Comparison of ENCODE assay signal across 8 cellular contexts in genomic region chr2:98935111-98935770, GRCh38. TPM values are rescaled to one million over a fixed set of nuclear protein-coding genes. Genes with fewer than 3 reads are reported as not detected.
DNase-seq lines count a peak whose midpoint lies in the region; ATAC-seq, FAIRE-seq and TF ChIP-seq lines count a peak whose summit lies in the region.

No MANE protein-coding gene starts in this region.

- no peak overlapping the region for H2AFZ ChIP-seq in GM12878 (ENCODE audit: control insufficient read depth, low read depth, low read length)
- H2AFZ ChIP-seq in Karpas-422 (ENCODE audit: low read length), result no peak overlapping the region

- no peak for TF ChIP-seq CTCF in GM12878 (IDR thresholded peaks at IDR 0.05 in 2 of 3, conservative IDR thresholded peaks at IDR 0.05 in 1 of 3; ENCODE audit: control insufficient read depth in 2 of 3, extremely low read depth in 1 of 3, insufficient read depth in 1 of 3, low read depth in 3 of 3, low read length in 3 of 3)

- peak overlapping the region; percentile 46 for H3K27ac Mint-ChIP-seq in activated naive CD4-positive, alpha-beta T cell treated with anti-CD3 and anti-CD28 coated beads, Interleukin-2, amount 50 U/mL, for 24 hours
- no peak overlapping the region for H3K27ac Mint-ChIP-seq in memory B cell

- TF ChIP-seq RAD21 in GM12878 (IDR thresholded peaks at IDR 0.05; ENCODE audit: insufficient read depth, low read depth, low read length), result no peak

- 30% methylated on average over 19 of the region's 19 CpGs for WGBS in GM12878 (ENCODE audit: insufficient coverage, insufficient replicate concordance, low lambda C conversion rate, missing lambda C conversion rate)
- WGBS in urinary bladder, result 11% methylated on average over 19 of the region's 19 CpGs

- peaks cover 10 to 17% of the 10 kb centered on the region in 2 experiments for H3K27me3 ChIP-seq in GM12878 (replicated peaks in 1 of 2; ENCODE audit: control insufficient read depth in 2 of 2, insufficient read depth in 2 of 2, low read length in 1 of 2)
- H3K27me3 ChIP-seq in Karpas-422 (ENCODE audit: low read length), result no peaks in the 10 kb centered on the region

- no peak for FAIRE-seq in GM12878 (lab: Jason Lieb, UNC)

- TF ChIP-seq POLR2A in GM12878 (IDR thresholded peaks at IDR 0.05; ENCODE audit: low read depth, low read length), result no peak

- no peaks in the 10 kb centered on the region for H3K4me1 ChIP-seq in GM12878 (ENCODE audit: control insufficient read depth, insufficient read depth, low read length)
- no peaks in the 10 kb centered on the region for H3K4me1 ChIP-seq in urinary bladder (ENCODE audit: insufficient read depth)
- no peaks in the 10 kb centered on the region for H3K4me1 ChIP-seq in Karpas-422 (ENCODE audit: low read length)

- RAD21 ChIA-PET in GM12878 (lab: Charles Lee; ENCODE audit: unreplicated experiment), result no interaction called here

- peaks cover 35% of the 10 kb centered on the region for H3K27me3 Mint-ChIP-seq in activated naive CD4-positive, alpha-beta T cell treated with anti-CD3 and anti-CD28 coated beads, Interleukin-2, amount 50 U/mL, for 24 hours
- H3K27me3 Mint-ChIP-seq in memory B cell, result peaks cover 20% of the 10 kb centered on the region

- no peaks in the 10 kb centered on the region for H4K20me1 ChIP-seq in GM12878 (ENCODE audit: control insufficient read depth, insufficient read depth)
- H4K20me1 ChIP-seq in Karpas-422 (ENCODE audit: insufficient read depth, low read depth, low read length), result no peaks in the 10 kb centered on the region

- H3K9ac ChIP-seq in GM12878 (ENCODE audit: control insufficient read depth, insufficient read depth, low read length), result no peak overlapping the region
- no peak overlapping the region for H3K9ac ChIP-seq in Karpas-422 (ENCODE audit: low read length)

- intact Hi-C loops in GM12878 (cut with micrococcal nuclease; ENCODE audit: unreplicated experiment), result no loop called here

- H3K4me2 ChIP-seq in GM12878 (ENCODE audit: control insufficient read depth, insufficient read depth) (no peak overlapping the region), Karpas-422 (ENCODE audit: low read depth, low read length, poor library complexity, severe bottlenecking) (no peak overlapping the region)

- H3K9me3 Mint-ChIP-seq in activated naive CD4-positive, alpha-beta T cell treated with anti-CD3 and anti-CD28 coated beads, Interleukin-2, amount 50 U/mL, for 24 hours, result no peaks in the 10 kb centered on the region
- H3K9me3 Mint-ChIP-seq in memory B cell, result no peaks in the 10 kb centered on the region

- no peak overlapping the region for H3K4me3 ChIP-seq in GM12878
- peak overlapping the region; percentile 52 for H3K4me3 ChIP-seq in urinary bladder (ENCODE audit: low read depth, low read length)
- H3K4me3 ChIP-seq in Karpas-422 (ENCODE audit: low read length), result no peak overlapping the region

- no peaks in the 10 kb centered on the region for H3K9me3 ChIP-seq in GM12878 (replicated peaks; ENCODE audit: control insufficient read depth, insufficient read depth, low read length)
- H3K9me3 ChIP-seq in Karpas-422 (ENCODE audit: low read length), result no peaks in the 10 kb centered on the region

- H3K27ac ChIP-seq in GM12878 (ENCODE audit: control insufficient read depth, insufficient read depth) (no peak overlapping the region), urinary bladder (ENCODE audit: low read depth) (no peak overlapping the region), Karpas-422 (ENCODE audit: low read length) (no peak overlapping the region)

- H3K4me1 Mint-ChIP-seq in activated naive CD4-positive, alpha-beta T cell treated with anti-CD3 and anti-CD28 coated beads, Interleukin-2, amount 50 U/mL, for 24 hours, result peaks cover 19% of the 10 kb centered on the region
- peaks cover 7% of the 10 kb centered on the region for H3K4me1 Mint-ChIP-seq in memory B cell

- BruUV-seq in GM12878 (replicated peaks; lab: Mats Ljungman, UMichigan), result no TSS peak

- in situ Hi-C loops in GM12878 (cut with MboI), result no loop called here

- SMC1A ChIA-PET in GM12878 (lab: Charles Lee; ENCODE audit: uncharacterized antibody, unreplicated experiment), result no interaction called here

- H3K36me3 Mint-ChIP-seq in activated naive CD4-positive, alpha-beta T cell treated with anti-CD3 and anti-CD28 coated beads, Interleukin-2, amount 50 U/mL, for 24 hours, result no peaks in the 10 kb centered on the region
- no peaks in the 10 kb centered on the region for H3K36me3 Mint-ChIP-seq in memory B cell

- H3K79me2 ChIP-seq in GM12878 (ENCODE audit: control insufficient read depth, insufficient read depth, low read length), result no peaks in the 10 kb centered on the region
- H3K79me2 ChIP-seq in Karpas-422 (ENCODE audit: low read length), result no peaks in the 10 kb centered on the region

- DNase-seq in activated naive CD4-positive, alpha-beta T cell treated with anti-CD3 and anti-CD28 coated beads, Interleukin-2, amount 50 U/mL, for 16 hours, result no peak
- no peak for DNase-seq in GM12878 (ENCODE audit: low read depth, low spot score)
- DNase-seq in memory B cell (ENCODE audit: low spot score in 2 of 2), result no peak
- DNase-seq in NCI-H446 (lab: John Stamatoyannopoulos, UW), result no peak
- no peak for DNase-seq in effector CD8-positive, alpha-beta T cell (lab: John Stamatoyannopoulos, UW)
- no peak for DNase-seq in Karpas-422

- H3K36me3 ChIP-seq in GM12878 (ENCODE audit: control insufficient read depth in 2 of 2, insufficient read depth in 2 of 2, low read length in 1 of 2), result no peaks in the 10 kb centered on the region
- H3K36me3 ChIP-seq in urinary bladder (ENCODE audit: insufficient read depth), result no peaks in the 10 kb centered on the region
- no peaks in the 10 kb centered on the region for H3K36me3 ChIP-seq in Karpas-422 (ENCODE audit: insufficient read depth, low read length)

- CTCF ChIA-PET in GM12878 (lab: Yijun Ruan, JAX), result no interaction called here

- ATAC-seq in GM12878 (no peak), memory B cell (ENCODE audit: low read depth) (no peak)

- no peaks in the 10 kb centered on the region for H3K9me2 ChIP-seq in Karpas-422 (replicated peaks; ENCODE audit: insufficient read depth, low read length)

- peak overlapping the region; percentile 83 for H3K4me3 Mint-ChIP-seq in activated naive CD4-positive, alpha-beta T cell treated with anti-CD3 and anti-CD28 coated beads, Interleukin-2, amount 50 U/mL, for 24 hours
- H3K4me3 Mint-ChIP-seq in memory B cell, result peak overlapping the region; percentile 64

- POLR2A ChIA-PET in GM12878 (lab: Charles Lee), result no interaction called here

- TF ChIP-seq EP300 in GM12878 (IDR thresholded peaks at IDR 0.05; ENCODE audit: borderline replicate concordance in 1 of 2, control insufficient read depth in 1 of 2, low read depth in 2 of 2, low read length in 2 of 2), result no peak

TF ChIP-seq in GM12878, 131 proteins besides CTCF, POLR2A, EP300 and RAD21:
- TF ChIP-seq ZNF592 (IDR thresholded peaks at IDR 0.05) (no peak), EZH2 (IDR thresholded peaks at IDR 0.05; ENCODE audit: borderline replicate concordance, control insufficient read depth, low read depth, low read length) (0 out of 2 replicates have a peak, but pooled peaks have one; percentile 52)

RNA-seq across cellular contexts. Expression of gene CRACDL, which starts 0.8 kb away (rescaled TPM):
- not detected in 2 replicates for total RNA-seq in GM12878 (2013; cell fraction: nucleolus; rRNA removed)
- 0.33 and 0.34 TPM in 2 replicates for total RNA-seq in GM12878 (2014; rRNA removed)
- 0.13 and 0.41 TPM in 2 replicates for total RNA-seq in GM12878 (2014; rRNA removed; fragmentation: Illumina TruSeq; extraction: Trizol)
- 0.48 and 0.72 TPM in 2 replicates for total RNA-seq in GM12878 (2021)
- polyA plus RNA-seq in GM12878 (2011; ENCODE audit: low read depth), result not detected
- polyA plus RNA-seq in GM12878 (2011; rRNA removed), result 0.03 and 0.13 TPM in 2 replicates
- 0.05 and 0.09 TPM in 2 replicates for polyA plus RNA-seq in GM12878 (2011; cell fraction: cytosol; rRNA removed)
- 0.12 and 0.16 TPM in 2 replicates for polyA plus RNA-seq in GM12878 (2011; cell fraction: nucleus; rRNA removed)
- polyA plus RNA-seq in GM12878 (2012), result not detected in 2 replicates
- polyA plus RNA-seq in GM12878 (2014; fragmentation: Illumina TruSeq; extraction: Trizol), result 0.21 and 0.22 TPM in 2 replicates
- polyA plus RNA-seq in GM12878 (2014; fragmentation: Nextera tagmentation; extraction: Ambion mirVana), result under 1 TPM; 0.04 to 0.08 TPM
- 0.49 and 0.55 TPM in 2 replicates for polyA plus RNA-seq in GM12878 (2014; rRNA removed)
- polyA plus RNA-seq in GM12878 (2016; fragmentation: Nextera tagmentation; extraction: Ambion mirVana), result under 1 TPM; 0.12 to 0.14 TPM
- 0.05 TPM in 1 of 2 replicates, not detected in the other for polyA minus RNA-seq in GM12878 (2011; rRNA and poly(A)+ RNA removed)
- not detected in 2 replicates for polyA minus RNA-seq in GM12878 (2011; cell fraction: cytosol; rRNA and poly(A)+ RNA removed)
- 0.36 TPM in 1 of 2 replicates, not detected in the other for polyA minus RNA-seq in GM12878 (2011; cell fraction: nucleus; rRNA and poly(A)+ RNA removed)
- 2.4 TPM for total RNA-seq in urinary bladder
- polyA plus RNA-seq in urinary bladder, result 6.2 TPM
- total RNA-seq in Karpas-422 (2014; rRNA removed; shearing (Covaris generic); ENCODE audit: low replicate concordance), result 1.0 and 2.5 TPM in 2 replicates
